Comparison of ENCODE assay signal across 8 cellular contexts in genomic region chr5:138352071-138352721, GRCh38. TPM values are rescaled to one million over a fixed set of nuclear protein-coding genes. Genes with fewer than 3 reads are reported as not detected.
A peak's percentile ranks its signal among the peaks of the same experiment; 100 is the strongest.
DNase-seq lines count a peak whose midpoint lies in the region; ATAC-seq and TF ChIP-seq lines count a peak whose summit lies in the region.

A gene with protein sequence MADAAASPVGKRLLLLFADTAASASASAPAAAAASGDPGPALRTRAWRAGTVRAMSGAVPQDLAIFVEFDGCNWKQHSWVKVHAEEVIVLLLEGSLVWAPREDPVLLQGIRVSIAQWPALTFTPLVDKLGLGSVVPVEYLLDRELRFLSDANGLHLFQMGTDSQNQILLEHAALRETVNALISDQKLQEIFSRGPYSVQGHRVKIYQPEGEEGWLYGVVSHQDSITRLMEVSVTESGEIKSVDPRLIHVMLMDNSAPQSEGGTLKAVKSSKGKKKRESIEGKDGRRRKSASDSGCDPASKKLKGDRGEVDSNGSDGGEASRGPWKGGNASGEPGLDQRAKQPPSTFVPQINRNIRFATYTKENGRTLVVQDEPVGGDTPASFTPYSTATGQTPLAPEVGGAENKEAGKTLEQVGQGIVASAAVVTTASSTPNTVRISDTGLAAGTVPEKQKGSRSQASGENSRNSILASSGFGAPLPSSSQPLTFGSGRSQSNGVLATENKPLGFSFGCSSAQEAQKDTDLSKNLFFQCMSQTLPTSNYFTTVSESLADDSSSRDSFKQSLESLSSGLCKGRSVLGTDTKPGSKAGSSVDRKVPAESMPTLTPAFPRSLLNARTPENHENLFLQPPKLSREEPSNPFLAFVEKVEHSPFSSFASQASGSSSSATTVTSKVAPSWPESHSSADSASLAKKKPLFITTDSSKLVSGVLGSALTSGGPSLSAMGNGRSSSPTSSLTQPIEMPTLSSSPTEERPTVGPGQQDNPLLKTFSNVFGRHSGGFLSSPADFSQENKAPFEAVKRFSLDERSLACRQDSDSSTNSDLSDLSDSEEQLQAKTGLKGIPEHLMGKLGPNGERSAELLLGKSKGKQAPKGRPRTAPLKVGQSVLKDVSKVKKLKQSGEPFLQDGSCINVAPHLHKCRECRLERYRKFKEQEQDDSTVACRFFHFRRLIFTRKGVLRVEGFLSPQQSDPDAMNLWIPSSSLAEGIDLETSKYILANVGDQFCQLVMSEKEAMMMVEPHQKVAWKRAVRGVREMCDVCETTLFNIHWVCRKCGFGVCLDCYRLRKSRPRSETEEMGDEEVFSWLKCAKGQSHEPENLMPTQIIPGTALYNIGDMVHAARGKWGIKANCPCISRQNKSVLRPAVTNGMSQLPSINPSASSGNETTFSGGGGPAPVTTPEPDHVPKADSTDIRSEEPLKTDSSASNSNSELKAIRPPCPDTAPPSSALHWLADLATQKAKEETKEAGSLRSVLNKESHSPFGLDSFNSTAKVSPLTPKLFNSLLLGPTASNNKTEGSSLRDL (N-terminal part only) (plus strand): TSS chr5:138352685. CDS start chr5:138352796, 111 bp downstream.

- H3K27ac Mint-ChIP-seq in progenitor cell of endocrine pancreas = peak within 1 kb of the TSS; percentile 96

- H3K4me3 Mint-ChIP-seq in progenitor cell of endocrine pancreas (ENCODE audit: low read depth) = peak within 1 kb of the TSS; percentile 92

- ATAC-seq in HG02623 (IDR thresholded peaks at IDR 0.05; ENCODE audit: unreplicated experiment) (peak; percentile 60), heart right ventricle (peak; percentile 77 to 90 (median 85)), upper lobe of left lung (ENCODE audit: low FRiP score in 2 of 2) (peak; percentile 95 to 98)

- intact Hi-C loops in heart right ventricle (cut with DNase I) = loop anchor here in 2 of 10 donors (5.0 to 10.0 kb wide), 2 partner anchors 127 to 140 kb away; no protein-coding TSS in a partner anchor

- H3K4me3 ChIP-seq in GM12865 (ENCODE audit: low read depth, low read length) = peak within 1 kb of the TSS; percentile 64
- H3K4me3 ChIP-seq in heart right ventricle = peak within 1 kb of the TSS; percentile 73 to 99 (median 94)
- H3K4me3 ChIP-seq in upper lobe of left lung = peak within 1 kb of the TSS; percentile 82 to 94 (median 89)

- peak in 1 of 4 donors; percentile 25 for TF ChIP-seq EP300 in upper lobe of left lung (IDR thresholded peaks at IDR 0.05)

- H3K27me3 ChIP-seq in heart right ventricle (no peaks in the 10 kb centered on the region), upper lobe of left lung (no peaks in the 10 kb centered on the region)

- H3K4me1 ChIP-seq in heart right ventricle (peaks cover 8 to 70% (median 51%) of the 10 kb centered on the region in 9 donors), upper lobe of left lung (peaks cover 19 to 23% (median 21%) of the 10 kb centered on the region in 4 donors)

- no peak for TF ChIP-seq POLR2A in upper lobe of left lung (IDR thresholded peaks at IDR 0.05)

- TF ChIP-seq CTCF in GM12865 (IDR thresholded peaks at IDR 0.05; ENCODE audit: insufficient read depth, low read depth, low read length, missing control alignments) (peak; percentile 99), heart right ventricle (IDR thresholded peaks at IDR 0.05) (peak; percentile 82 to 99 (median 90)), progenitor cell of endocrine pancreas (IDR thresholded peaks at IDR 0.05; ENCODE audit: unreplicated experiment) (peak; percentile 95), upper lobe of left lung (IDR thresholded peaks at IDR 0.05) (peak; percentile 99 to 100 (median 100))

- peaks cover 13% of the 10 kb centered on the region for H3K9me3 Mint-ChIP-seq in progenitor cell of endocrine pancreas (ENCODE audit: low read depth)

- H3K4me1 Mint-ChIP-seq in progenitor cell of endocrine pancreas (ENCODE audit: low read depth) = peaks cover 18% of the 10 kb centered on the region

- peaks cover 0 to 25% (median 15%) of the 10 kb centered on the region in 9 donors for H3K36me3 ChIP-seq in heart right ventricle
- H3K36me3 ChIP-seq in upper lobe of left lung = peaks cover 2 to 18% (median 13%) of the 10 kb centered on the region in 4 donors

- DNase-seq in GM12865 (ENCODE audit: low read depth) (peak; percentile 93), NCI-H1105 treated with DMSO at 0.1 percent for 48 hours (lab: John Stamatoyannopoulos, UW) (peak; percentile 65), T-helper 1 cell (peak; percentile 78 to 90 (median 84)), heart right ventricle (peak; percentile 76 to 88), progenitor cell of endocrine pancreas (ENCODE audit: low spot score, unreplicated experiment) (peak; percentile 94), upper lobe of left lung (peak; percentile 88 to 98)

- H3K27me3 Mint-ChIP-seq in progenitor cell of endocrine pancreas = no peaks in the 10 kb centered on the region

- H3K27ac ChIP-seq in adipose tissue (ENCODE audit: low read depth, low read length) = peak within 1 kb of the TSS; percentile 71
- peak within 1 kb of the TSS; percentile 86 to 99 (median 97) for H3K27ac ChIP-seq in heart right ventricle
- peak within 1 kb of the TSS; percentile 96 to 100 (median 98) for H3K27ac ChIP-seq in upper lobe of left lung

- 6 to 8% (median 8%) methylated on average over 22 to 29 of the region's 30 CpGs for WGBS in adipose tissue, 3 donors
- 4 to 9% methylated on average over 26 to 30 of the region's 30 CpGs for WGBS in heart right ventricle, 2 donors
- WGBS in upper lobe of left lung, 2 donors = 46 to 58% methylated on average over 2 to 4 of the region's 30 CpGs

- peaks cover 25% of the 10 kb centered on the region for H3K36me3 Mint-ChIP-seq in progenitor cell of endocrine pancreas (ENCODE audit: insufficient read depth)

- peaks cover 0 to 7% (median 5%) of the 10 kb centered on the region in 11 donors for H3K9me3 ChIP-seq in heart right ventricle
- no peaks in the 10 kb centered on the region for H3K9me3 ChIP-seq in upper lobe of left lung

RNA-seq across cellular contexts. Expression of the gene that starts here (rescaled TPM):
- polyA plus RNA-seq in adipose tissue = 10 to 100 TPM; 14.2 to 26.7 (median 22.9) TPM
- total RNA-seq in heart right ventricle = 10 to 100 TPM; 31.9 to 57.3 (median 48.3) TPM
- 10 to 100 TPM; 11.9 to 22.4 TPM for polyA plus RNA-seq in heart right ventricle
- 118 and 126 TPM in 2 replicates for total RNA-seq in progenitor cell of endocrine pancreas
- 100 to 1,000 TPM in 1 of 6 donors, 10 to 100 TPM in 5; 54.8 to 110 (median 56.8) TPM for total RNA-seq in upper lobe of left lung

Comparison
In these comparisons a context has a peak if more than half of its experiments do, and no peak if none do; other contexts are left out.
1. Peak in every context shown above with its lines: DNase-seq, ATAC-seq, H3K4me3 ChIP-seq and H3K27ac ChIP-seq.